ENCODE assay signal across 1 cellular context in genomic region chr20:18587665-18588553, GRCh38.
TF ChIP-seq lines count a peak whose summit lies in the region.

Gene DTD1 (plus strand): TSS chr20:18588054. CDS start chr20:18588073, 19 bp downstream.

TF ChIP-seq in HepG2, 621 proteins besides CTCF, POLR2A, EP300 and RAD21 (continued from another document and continues in another):
- peak; percentile 94 for TF ChIP-seq MAX (IDR thresholded peaks at IDR 0.05)
- no peak; the same call in 1 of the 2 replicates for TF ChIP-seq IRF2 (CRISPR knock-in tag; IDR thresholded peaks at IDR 0.05)
- peak; percentile 84; the same call in 1 of the 2 replicates for TF ChIP-seq ZNF367 (CRISPR knock-in tag; IDR thresholded peaks at IDR 0.05; ENCODE audit: borderline replicate concordance)
- TF ChIP-seq ATRX (CRISPR knock-in tag; IDR thresholded peaks at IDR 0.05; ENCODE audit: borderline replicate concordance) = no peak
- peak; percentile 92; the same call in 1 of the 2 replicates for TF ChIP-seq KLF13 (CRISPR knock-in tag; IDR thresholded peaks at IDR 0.05)
- no peak for TF ChIP-seq RFX1 (IDR thresholded peaks at IDR 0.05)
- peak; percentile 6; the same call in 1 of the 2 replicates for TF ChIP-seq ATF3 (CRISPR knock-in tag; IDR thresholded peaks at IDR 0.05)
- TF ChIP-seq SMARCC2 (IDR thresholded peaks at IDR 0.05) = no peak
- TF ChIP-seq ZNF564 (CRISPR knock-in tag; IDR thresholded peaks at IDR 0.05) = peak; percentile 31
- TF ChIP-seq ATF6 (CRISPR knock-in tag; conservative IDR thresholded peaks at IDR 0.05) = no peak
- 0 out of 2 replicates have a peak, but pooled peaks have one; percentile 3 for TF ChIP-seq ZNF749 (CRISPR knock-in tag; IDR thresholded peaks at IDR 0.05; ENCODE audit: borderline replicate concordance)
- no peak for TF ChIP-seq CBX2 (IDR thresholded peaks at IDR 0.05; ENCODE audit: low read depth, low read length)
- TF ChIP-seq CBX2 (CRISPR knock-in tag; IDR thresholded peaks at IDR 0.05; ENCODE audit: low read depth) = no peak
- peak; percentile 93 for TF ChIP-seq TMF1 (CRISPR knock-in tag; IDR thresholded peaks at IDR 0.05; ENCODE audit: low read depth)
- TF ChIP-seq PHF5A (CRISPR knock-in tag; IDR thresholded peaks at IDR 0.05; ENCODE audit: low read depth, unreplicated experiment) = peak; percentile 51
- peak; percentile 64; the same call in 1 of the 2 replicates for TF ChIP-seq GFI1 (CRISPR knock-in tag; IDR thresholded peaks at IDR 0.05; ENCODE audit: borderline replicate concordance)
- TF ChIP-seq REL (CRISPR knock-in tag; conservative IDR thresholded peaks at IDR 0.05) = no peak
- peak; percentile 65; the same call in 1 of the 2 replicates for TF ChIP-seq ZNF264 (CRISPR knock-in tag; IDR thresholded peaks at IDR 0.05)
- no peak for TF ChIP-seq ONECUT2 (CRISPR knock-in tag; IDR thresholded peaks at IDR 0.05)
- peak; percentile 37; the same call in 1 of the 2 replicates for TF ChIP-seq MNT (IDR thresholded peaks at IDR 0.05)
- no peak for TF ChIP-seq ZNF550 (CRISPR knock-in tag; IDR thresholded peaks at IDR 0.05; ENCODE audit: borderline replicate concordance)
- no peak for TF ChIP-seq NBN (conservative IDR thresholded peaks at IDR 0.05)
- TF ChIP-seq SNAPC5 (CRISPR knock-in tag; IDR thresholded peaks at IDR 0.05; ENCODE audit: borderline replicate concordance) = no peak
- no peak for TF ChIP-seq TBX2 (CRISPR knock-in tag; IDR thresholded peaks at IDR 0.05; ENCODE audit: borderline replicate concordance)
- no peak for TF ChIP-seq SIX4 (CRISPR knock-in tag; IDR thresholded peaks at IDR 0.05)
- no peak for TF ChIP-seq SNAPC4 (CRISPR knock-in tag; IDR thresholded peaks at IDR 0.05)
- no peak for TF ChIP-seq NFE2L2 (IDR thresholded peaks at IDR 0.05; ENCODE audit: low read length)
- TF ChIP-seq SALL2 (CRISPR knock-in tag; IDR thresholded peaks at IDR 0.05) = peak; percentile 97
- TF ChIP-seq JUNB (CRISPR knock-in tag; IDR thresholded peaks at IDR 0.05; ENCODE audit: borderline replicate concordance) = no peak
- no peak for TF ChIP-seq IKZF5 (CRISPR knock-in tag; IDR thresholded peaks at IDR 0.05)
- no peak for TF ChIP-seq ZFP36L2 (CRISPR knock-in tag; IDR thresholded peaks at IDR 0.05)
- TF ChIP-seq MAFF (IDR thresholded peaks at IDR 0.05; ENCODE audit: low read depth, low read length) = no peak
- peak; percentile 88 for TF ChIP-seq NR2C2 (CRISPR knock-in tag; IDR thresholded peaks at IDR 0.05; ENCODE audit: borderline replicate concordance)
- TF ChIP-seq ZNF282 (IDR thresholded peaks at IDR 0.05; ENCODE audit: partially characterized antibody) = no peak
- no peak for TF ChIP-seq DDIT3 (CRISPR knock-in tag; IDR thresholded peaks at IDR 0.05)
- peak; percentile 70 for TF ChIP-seq ZNF263 (CRISPR knock-in tag; IDR thresholded peaks at IDR 0.05)
- TF ChIP-seq DMTF1 (CRISPR knock-in tag; IDR thresholded peaks at IDR 0.05) = no peak
- no peak for TF ChIP-seq SP1 (IDR thresholded peaks at IDR 0.05)
- TF ChIP-seq SP1 (CRISPR knock-in tag; IDR thresholded peaks at IDR 0.05) = peak; percentile 98
- TF ChIP-seq POGZ (CRISPR knock-in tag; IDR thresholded peaks at IDR 0.05) = peak; percentile 94
- TF ChIP-seq PHF21A (CRISPR knock-in tag; IDR thresholded peaks at IDR 0.05) = peak; percentile 16; the same call in 1 of the 2 replicates
- TF ChIP-seq ZNF83 (CRISPR knock-in tag; IDR thresholded peaks at IDR 0.05; ENCODE audit: borderline replicate concordance) = 0 out of 2 replicates have a peak, but pooled peaks have one; percentile 48
- 0 out of 2 replicates have a peak, but pooled peaks have one; percentile 14 for TF ChIP-seq CAMTA2 (CRISPR knock-in tag; IDR thresholded peaks at IDR 0.05; ENCODE audit: borderline replicate concordance)
- no peak for TF ChIP-seq WIZ (CRISPR knock-in tag; IDR thresholded peaks at IDR 0.05)
- peak; percentile 53 for TF ChIP-seq ZSCAN25 (CRISPR knock-in tag; IDR thresholded peaks at IDR 0.05)
